ENCODE assay signal across 8 cellular contexts in genomic region chr3:79497447-79498111, GRCh38.
DNase-seq lines count a peak whose midpoint lies in the region; ATAC-seq, FAIRE-seq and TF ChIP-seq lines count a peak whose summit lies in the region.

No MANE protein-coding gene starts in this region.

- peak; percentile 55 to 58 for TF ChIP-seq CTCF in Caco-2 (IDR thresholded peaks at IDR 0.05; ENCODE audit: insufficient read depth in 1 of 2, low read depth in 1 of 2, low read length in 1 of 2, severe bottlenecking in 1 of 2, unreplicated experiment in 1 of 2)
- peak; percentile 44 for TF ChIP-seq CTCF in HFF-Myc (IDR thresholded peaks at IDR 0.05; ENCODE audit: low read depth, low read length, missing control alignments)

- no TSS peak for BruUV-seq in Caco-2 (replicated peaks; lab: Mats Ljungman, UMichigan)

- FAIRE-seq in TTC549 (lab: Jason Lieb, UNC) (peak; percentile 93), H54 (lab: Jason Lieb, UNC) (no peak)

- no peaks in the 10 kb centered on the region for H3K4me1 Mint-ChIP-seq in Caco-2 (ENCODE audit: low read depth, unreplicated experiment)
- no peaks in the 10 kb centered on the region for H3K4me1 Mint-ChIP-seq in stimulated activated memory B cell treated with anti-CD40 and anti-IgM and Interleukin-4, amounts not matched to agents 10 μg/mL and 1 μg/mL and 100 μg/mL, for 72 hours

- H3K4me3 ChIP-seq in Caco-2 (ENCODE audit: low read depth, low read length), result no peak overlapping the region
- no peak overlapping the region for H3K4me3 ChIP-seq in HFF-Myc (replicated peaks; ENCODE audit: low read depth, low read length)

- H3K27me3 ChIP-seq in Caco-2 (replicated peaks; ENCODE audit: control insufficient read depth, insufficient read depth, low read length), result no peaks in the 10 kb centered on the region

- CTCF ChIA-PET in Caco-2 (lab: Charles Lee), result no interaction called here

- H3K36me3 ChIP-seq in Caco-2 (ENCODE audit: control insufficient read depth, insufficient read depth, low read length), result no peaks in the 10 kb centered on the region

- POLR2A ChIA-PET in Caco-2 (lab: Charles Lee), result no interaction called here

- TF ChIP-seq POLR2A in H54 (IDR thresholded peaks at IDR 0.05; ENCODE audit: low read depth, low read length), result no peak

- H3K4me3 Mint-ChIP-seq in Caco-2 (ENCODE audit: unreplicated experiment), result no peak overlapping the region
- H3K4me3 Mint-ChIP-seq in stimulated activated memory B cell treated with anti-CD40 and anti-IgM and Interleukin-4, amounts not matched to agents 10 μg/mL and 1 μg/mL and 100 μg/mL, for 72 hours, result no peak overlapping the region

- H3K27me3 Mint-ChIP-seq in Caco-2 (ENCODE audit: insufficient read depth, unreplicated experiment), result no peaks in the 10 kb centered on the region
- no peaks in the 10 kb centered on the region for H3K27me3 Mint-ChIP-seq in stimulated activated memory B cell treated with anti-CD40 and anti-IgM and Interleukin-4, amounts not matched to agents 10 μg/mL and 1 μg/mL and 100 μg/mL, for 72 hours

- no peaks in the 10 kb centered on the region for H3K9me3 Mint-ChIP-seq in Caco-2 (ENCODE audit: unreplicated experiment)
- H3K9me3 Mint-ChIP-seq in stimulated activated memory B cell treated with anti-CD40 and anti-IgM and Interleukin-4, amounts not matched to agents 10 μg/mL and 1 μg/mL and 100 μg/mL, for 72 hours, result peaks cover 2% of the 10 kb centered on the region

- no peaks in the 10 kb centered on the region for H3K4me1 ChIP-seq in Caco-2

- no peak for ATAC-seq in GM18870 (IDR thresholded peaks at IDR 0.05; ENCODE audit: unreplicated experiment)
- no peak for ATAC-seq in stimulated activated naive CD8-positive, alpha-beta T cell treated with anti-CD3 and anti-CD28 coated beads, Interleukin-15, Interleukin-2, amounts not matched to agents 100 U/mL and 50 U/mL, for 24 hours
- no peak for ATAC-seq in stimulated activated memory B cell treated with anti-CD40 and anti-IgM and Interleukin-4, amounts not matched to agents 10 μg/mL and 1 μg/mL and 100 μg/mL, for 72 hours

- no peaks in the 10 kb centered on the region for H3K9me3 ChIP-seq in Caco-2

- DNase-seq in Caco-2, result no peak
- DNase-seq in HFF-Myc (ENCODE audit: extremely low read depth, low read depth), result no peak
- DNase-seq in kidney tubule cell (ENCODE audit: low spot score), result peak; percentile 22
- DNase-seq in stimulated activated naive CD8-positive, alpha-beta T cell treated with anti-CD3 and anti-CD28 coated beads, Interleukin-15, Interleukin-2, amounts not matched to agents 100 U/mL and 50 U/mL, for 24 hours, result no peak
- no peak for DNase-seq in H54 (ENCODE audit: insufficient read length, low spot score)

- no peak overlapping the region for H3K27ac Mint-ChIP-seq in Caco-2 (ENCODE audit: unreplicated experiment)
- H3K27ac Mint-ChIP-seq in stimulated activated memory B cell treated with anti-CD40 and anti-IgM and Interleukin-4, amounts not matched to agents 10 μg/mL and 1 μg/mL and 100 μg/mL, for 72 hours, result no peak overlapping the region

- intact Hi-C loops in Caco-2 (cut with micrococcal nuclease; ENCODE audit: unreplicated experiment), result loop anchor here (5.0 kb wide), 2 partner anchors 90 to 410 kb away; no protein-coding TSS in a partner anchor

- H3K36me3 Mint-ChIP-seq in Caco-2 (ENCODE audit: insufficient read depth, unreplicated experiment), result no peaks in the 10 kb centered on the region
- no peaks in the 10 kb centered on the region for H3K36me3 Mint-ChIP-seq in stimulated activated memory B cell treated with anti-CD40 and anti-IgM and Interleukin-4, amounts not matched to agents 10 μg/mL and 1 μg/mL and 100 μg/mL, for 72 hours
